18 cellular contexts compared by ENCODE assay signal in genomic region chr12:111387747-111388365, GRCh38.
"Had no signal": no experiment of that assay in that cellular context is flagged by ENCODE, and none has a peak within 500 bp of the region (broad histone marks: within the 10 kb centered on the region; RNA-seq: fewer than 3 reads in every experiment).

No MANE protein-coding gene starts in this region.

- H3K36me3 ChIP-seq: gastroesophageal sphincter had no signal

- H3K4me1 Mint-ChIP-seq: stimulated activated effector memory CD8-positive, alpha-beta T cell treated with anti-CD3 and anti-CD28 coated beads, Interleukin-12 subunit alpha, Interleukin-12 subunit beta, amount 100 ng/mL, for 72 hours had no signal

- H3K4me1 ChIP-seq: gastroesophageal sphincter had no signal

- H3K9me3 ChIP-seq: gastroesophageal sphincter had no signal

- H3K36me3 Mint-ChIP-seq: activated naive CD4-positive, alpha-beta T cell treated with anti-CD3 and anti-CD28 coated beads, Interleukin-2, amount 10 ng/mL, durations not matched to agents 7 days and 5 days; naive thymus-derived CD4-positive, alpha-beta T cell; stimulated activated effector memory CD8-positive, alpha-beta T cell treated with anti-CD3 and anti-CD28 coated beads, Interleukin-12 subunit alpha, Interleukin-12 subunit beta, amount 100 ng/mL, for 72 hours; type B pancreatic cell had no signal

- H3K4me3 Mint-ChIP-seq: activated naive CD4-positive, alpha-beta T cell treated with anti-CD3 and anti-CD28 coated beads, Interleukin-2, amount 10 ng/mL, durations not matched to agents 7 days and 5 days; naive thymus-derived CD4-positive, alpha-beta T cell; stimulated activated effector memory CD8-positive, alpha-beta T cell treated with anti-CD3 and anti-CD28 coated beads, Interleukin-12 subunit alpha, Interleukin-12 subunit beta, amount 100 ng/mL, for 72 hours; type B pancreatic cell had no signal

- H3K4me3 ChIP-seq: coronary artery, gastroesophageal sphincter, lung had no signal

- ATAC-seq: gastroesophageal sphincter; left cardiac atrium; naive thymus-derived CD4-positive, alpha-beta T cell; right cardiac atrium; stimulated activated effector memory CD8-positive, alpha-beta T cell treated with anti-CD3 and anti-CD28 coated beads, Interleukin-12 subunit alpha, Interleukin-12 subunit beta, amount 100 ng/mL, for 72 hours had no signal

- H3K27me3 ChIP-seq: gastroesophageal sphincter had no signal

- FAIRE-seq: small intestine, TTC549 had no signal

- DNase-seq: activated CD4-positive, alpha-beta T cell treated with anti-CD3 and anti-CD28 coated beads, Interleukin-2, amount 50 U/mL, for 1 hour; activated CD4-positive, CD25-positive, alpha-beta regulatory T cell; activated naive CD4-positive, alpha-beta T cell treated with anti-CD3 and anti-CD28 coated beads, Interleukin-2, amount 10 ng/mL, durations not matched to agents 7 days and 5 days; caudate nucleus; effector CD8-positive, alpha-beta T cell; hypothalamus; left cardiac atrium; naive thymus-derived CD4-positive, alpha-beta T cell; nucleus accumbens; right cardiac atrium; small intestine had no signal

- H3K27ac ChIP-seq: coronary artery, gastroesophageal sphincter had no signal

- H3K27ac Mint-ChIP-seq: activated naive CD4-positive, alpha-beta T cell treated with anti-CD3 and anti-CD28 coated beads, Interleukin-2, amount 10 ng/mL, durations not matched to agents 7 days and 5 days; activated T-helper 2 cell treated with anti-CD3 and anti-CD28 coated beads, Interferon-gamma antibody, Interleukin-2, Interleukin-4, amounts not matched to agents 10 μg/mL and 5 μg/mL and 100 μg/mL, durations not matched to agents 14 hours and 24 hours and 36 hours; naive thymus-derived CD4-positive, alpha-beta T cell; stimulated activated effector memory CD8-positive, alpha-beta T cell treated with anti-CD3 and anti-CD28 coated beads, Interleukin-12 subunit alpha, Interleukin-12 subunit beta, amount 100 ng/mL, for 72 hours; type B pancreatic cell had no signal

- H3K9me3 Mint-ChIP-seq: activated naive CD4-positive, alpha-beta T cell treated with anti-CD3 and anti-CD28 coated beads, Interleukin-2, amount 10 ng/mL, durations not matched to agents 7 days and 5 days; activated T-helper 2 cell treated with anti-CD3 and anti-CD28 coated beads, Interferon-gamma antibody, Interleukin-2, Interleukin-4, amounts not matched to agents 10 μg/mL and 5 μg/mL and 100 μg/mL, durations not matched to agents 14 hours and 24 hours and 36 hours; naive thymus-derived CD4-positive, alpha-beta T cell; stimulated activated effector memory CD8-positive, alpha-beta T cell treated with anti-CD3 and anti-CD28 coated beads, Interleukin-12 subunit alpha, Interleukin-12 subunit beta, amount 100 ng/mL, for 72 hours; type B pancreatic cell had no signal
